Comparison of ENCODE assay signal across 8 cellular contexts in genomic region chr6:31128093-31128676, GRCh38. TPM values are rescaled to one million over a fixed set of nuclear protein-coding genes. Genes with fewer than 3 reads are reported as not detected.
DNase-seq lines count a peak whose midpoint lies in the region; TF ChIP-seq lines count a peak whose summit lies in the region.

No MANE protein-coding gene starts in this region.

- TF ChIP-seq CTCF in dorsolateral prefrontal cortex (IDR thresholded peaks at IDR 0.05 in 54 of 56, conservative IDR thresholded peaks at IDR 0.05 in 2 of 56; ENCODE audit: low read depth in 1 of 56, partially characterized antibody in 56 of 56), result peak; percentile 44 to 88 (median 77)

- intact Hi-C loops in dorsolateral prefrontal cortex (cut with DNase I), result no loop called here

- H3K27ac ChIP-seq in dorsolateral prefrontal cortex, result no peak overlapping the region

- DNase-seq in NCI-H187 (lab: John Stamatoyannopoulos, UW) (peak; percentile 17 to 26), NCI-H187 treated with DMSO at 0.1 percent for 48 hours (lab: John Stamatoyannopoulos, UW) (no peak), NCI-H2029 treated with DMSO at 0.1 percent for 48 hours (lab: John Stamatoyannopoulos, UW) (peak; percentile 22), dorsolateral prefrontal cortex (peak in 8 of 10 donors; percentile 28 to 79 (median 58)), myocyte (ENCODE audit: low read depth) (peak; percentile 56), MV-4-11 (lab: John Stamatoyannopoulos, UW) (no peak)
- peak; percentile 79 for DNase-seq in activated CD4-positive, alpha-beta T cell treated with anti-CD3 and anti-CD28 coated beads, Interleukin-2, amount 50 U/mL, for 1 hour
- DNase-seq in stimulated activated CD8-positive, alpha-beta memory T cell treated with anti-CD3 and anti-CD28 coated beads, Interleukin-7, amount 100 ng/mL, for 48 hours (ENCODE audit: extremely low read depth in 1 of 2, low read depth in 1 of 2), result peak; percentile 24 to 26

- H3K27me3 ChIP-seq in dorsolateral prefrontal cortex, result peaks cover 0 to 4% (median 0%) of the 10 kb centered on the region in 45 donors

- H3K4me3 ChIP-seq in dorsolateral prefrontal cortex, result no peak overlapping the region

RNA-seq across cellular contexts. Expression of gene CDSN, which starts 7.9 kb away (rescaled TPM):
- total RNA-seq in dorsolateral prefrontal cortex (not detected), myocyte (0.16 TPM in 1 of 2 replicates, not detected in the other)
- polyA plus RNA-seq in myocyte (2012), result 0.20 TPM

RNA-seq across cellular contexts. Expression of gene PSORS1C2, which starts 10.7 kb away (rescaled TPM):
- total RNA-seq in dorsolateral prefrontal cortex (not detected), myocyte (not detected in 2 replicates)
- polyA plus RNA-seq in myocyte (2012), result not detected

RNA-seq across cellular contexts. Expression of gene PSORS1C1, which starts 13.6 kb away (rescaled TPM):
- total RNA-seq in dorsolateral prefrontal cortex, result 10 to 100 TPM in 1 of 120 experiments, 1 to 10 TPM in 86, under 1 TPM in 30, not detected in 3; 0.11 to 11.6 (median 1.9) TPM
- total RNA-seq in myocyte, result 0.21 and 0.29 TPM in 2 replicates
- 2.0 TPM for polyA plus RNA-seq in myocyte (2012)

RNA-seq across cellular contexts. Expression of gene C6orf15, which starts 15.8 kb away (rescaled TPM):
- not detected for total RNA-seq in dorsolateral prefrontal cortex
- 1.2 and 2.4 TPM in 2 replicates for total RNA-seq in myocyte
- polyA plus RNA-seq in myocyte (2012), result 1.9 TPM

RNA-seq across cellular contexts. Expression of gene CCHCR1, which starts 29.4 kb away (rescaled TPM):
- total RNA-seq in dorsolateral prefrontal cortex (10 to 100 TPM; 11.1 to 31.6 (median 21.7) TPM), myocyte (11.9 and 19.8 TPM in 2 replicates)
- 21.0 TPM for polyA plus RNA-seq in myocyte (2012)

Comparison
In these comparisons a context has a peak if more than half of its experiments do, and no peak if none do; other contexts are left out.
1. DNase-seq: peak in NCI-H187 (2 of 2), NCI-H2029 treated with DMSO at 0.1 percent for 48 hours (single experiment), activated CD4-positive, alpha-beta T cell treated with anti-CD3 and anti-CD28 coated beads, Interleukin-2, amount 50 U/mL, for 1 hour (single experiment), dorsolateral prefrontal cortex (8 of 10), myocyte (single experiment) and stimulated activated CD8-positive, alpha-beta memory T cell treated with anti-CD3 and anti-CD28 coated beads, Interleukin-7, amount 100 ng/mL, for 48 hours (2 of 2); none in NCI-H187 treated with DMSO at 0.1 percent for 48 hours (single experiment) and MV-4-11 (single experiment).